Comparison of ENCODE assay signal across 20 cellular contexts in genomic region chr2:75238670-75239330, GRCh38. TPM values are rescaled to one million over a fixed set of nuclear protein-coding genes. Genes with fewer than 3 reads are reported as not detected.
A peak's percentile ranks its signal among the peaks of the same experiment; 100 is the strongest.
DNase-seq lines count a peak whose midpoint lies in the region; ATAC-seq, FAIRE-seq and TF ChIP-seq lines count a peak whose summit lies in the region.
"Had no signal": no experiment of that assay in that cellular context is flagged by ENCODE, and none has a peak within 500 bp of the region (broad histone marks: within the 10 kb centered on the region; RNA-seq: fewer than 3 reads in every experiment).

No MANE protein-coding gene starts in this region.

- H3K4me3 Mint-ChIP-seq in neural progenitor cell = no peak overlapping the region
- H3K4me3 Mint-ChIP-seq: activated naive CD4-positive, alpha-beta T cell treated with anti-CD3 and anti-CD28 coated beads, Interleukin-2, amount 50 U/mL, for 24 hours; CD4-positive, CD25-positive, alpha-beta regulatory T cell; stimulated activated effector memory CD8-positive, alpha-beta T cell treated with anti-CD3 and anti-CD28 coated beads, Interleukin-12 subunit alpha, Interleukin-12 subunit beta, amount 100 ng/mL, for 72 hours had no signal

- no peak for TF ChIP-seq POLR2A in K562 (conservative IDR thresholded peaks at IDR 0.05)

- H3K9me3 Mint-ChIP-seq in neural progenitor cell = peaks cover 19% of the 10 kb centered on the region

- H3K79me2 ChIP-seq in K562 (ENCODE audit: control insufficient read depth, insufficient read depth, low read length) (no peaks in the 10 kb centered on the region), keratinocyte (ENCODE audit: control insufficient read depth, insufficient read depth, low read length) (no peaks in the 10 kb centered on the region), neural progenitor cell (ENCODE audit: low read depth) (no peaks in the 10 kb centered on the region)

- no peaks in the 10 kb centered on the region for H3F3A ChIP-seq in neural progenitor cell (ENCODE audit: low read depth)

- intact Hi-C loops in K562 (cut with micrococcal nuclease) = no loop called here
- intact Hi-C loops in dorsolateral prefrontal cortex (cut with DNase I) = no loop called here

- WGBS in K562 (ENCODE audit: insufficient coverage, low coverage, missing lambda C conversion rate) = 14% methylated on average over 6 of the region's 6 CpGs

- in situ Hi-C loops in K562 (cut with MboI) = no loop called here

- no peaks in the 10 kb centered on the region for H3K36me3 Mint-ChIP-seq in neural progenitor cell
- H3K36me3 Mint-ChIP-seq: CD4-positive, CD25-positive, alpha-beta regulatory T cell; stimulated activated effector memory CD8-positive, alpha-beta T cell treated with anti-CD3 and anti-CD28 coated beads, Interleukin-12 subunit alpha, Interleukin-12 subunit beta, amount 100 ng/mL, for 72 hours had no signal

- no peak for TF ChIP-seq EP300 in K562 (IDR thresholded peaks at IDR 0.05; ENCODE audit: low read length)

- CTCF ChIA-PET in K562 (lab: Yijun Ruan, JAX; ENCODE audit: low intra/inter-chr PET ratio) = no interaction called here

- POLR2A ChIA-PET in K562 (lab: Yijun Ruan, JAX) = no interaction called here

- H3K27ac ChIP-seq in K562 (ENCODE audit: extremely low read depth, low read depth, low read length) (no peak overlapping the region), keratinocyte (ENCODE audit: control insufficient read depth, insufficient read depth, low read length) (peak overlapping the region; percentile 49), dorsolateral prefrontal cortex (no peak overlapping the region), neural progenitor cell (no peak overlapping the region)
- H3K27ac ChIP-seq: uterus had no signal

- peak; percentile 83 for DNase-seq in AG10803 (ENCODE audit: low read depth)
- peak; percentile 61 for DNase-seq in M059J (ENCODE audit: low read depth)
- no peak for DNase-seq in K562 (ENCODE audit: extremely low read depth in 1 of 4, low spot score in 3 of 4)
- DNase-seq in keratinocyte (ENCODE audit: low read depth, low spot score) = peak; percentile 23
- no peak for DNase-seq in activated effector memory CD4-positive, alpha-beta T cell treated with anti-CD3 and anti-CD28 coated beads, Interleukin-2, amount 50 U/mL, for 16 hours
- no peak for DNase-seq in dorsolateral prefrontal cortex
- no peak for DNase-seq in neural progenitor cell (ENCODE audit: low spot score)
- DNase-seq: CD4-positive, CD25-positive, alpha-beta regulatory T cell; cortex of kidney; kidney glomerular epithelial cell; NCI-H1105; NCI-H446 treated with DMSO at 0.1 percent for 48 hours; SHP77 treated with DMSO at 0.1 percent for 48 hours; stimulated activated CD4-positive, alpha-beta T cell treated with anti-CD3 and anti-CD28 coated beads, Interleukin-4, amount 100 ng/mL, for 1 hour; uterus had no signal

- H3K4me1 Mint-ChIP-seq in neural progenitor cell = no peaks in the 10 kb centered on the region
- H3K4me1 Mint-ChIP-seq: activated naive CD4-positive, alpha-beta T cell treated with anti-CD3 and anti-CD28 coated beads, Interleukin-2, amount 50 U/mL, for 24 hours; CD4-positive, CD25-positive, alpha-beta regulatory T cell; stimulated activated effector memory CD8-positive, alpha-beta T cell treated with anti-CD3 and anti-CD28 coated beads, Interleukin-12 subunit alpha, Interleukin-12 subunit beta, amount 100 ng/mL, for 72 hours had no signal

- TF ChIP-seq CTCF in AG10803 (conservative IDR thresholded peaks at IDR 0.05; ENCODE audit: low read length) (no peak), K562 (IDR thresholded peaks at IDR 0.05 in 2 of 3, conservative IDR thresholded peaks at IDR 0.05 in 1 of 3; ENCODE audit: insufficient read depth in 2 of 3, low read depth in 1 of 3, low read length in 3 of 3) (no peak), keratinocyte (optimal IDR thresholded peaks at IDR 0.05 in 1 of 3, IDR thresholded peaks at IDR 0.05 in 1 of 3, conservative IDR thresholded peaks at IDR 0.05 in 1 of 3; ENCODE audit: extremely low read depth in 1 of 3, insufficient read depth in 2 of 3, low read length in 3 of 3) (no peak), dorsolateral prefrontal cortex (IDR thresholded peaks at IDR 0.05 in 54 of 56, conservative IDR thresholded peaks at IDR 0.05 in 2 of 56; ENCODE audit: low read depth in 1 of 56, partially characterized antibody in 56 of 56) (no peak), neural progenitor cell (IDR thresholded peaks at IDR 0.05) (no peak)

- H3K27me3 ChIP-seq in K562 (ENCODE audit: control insufficient read depth in 2 of 2, insufficient read depth in 2 of 2, low read length in 2 of 2) (peaks cover 0 to 8% of the 10 kb centered on the region in 2 experiments; a peak in 3 of 5 replicates), keratinocyte (ENCODE audit: control insufficient read depth, extremely low read depth, insufficient read depth, low read length) (no peaks in the 10 kb centered on the region), dorsolateral prefrontal cortex (peaks cover 0 to 4% (median 0%) of the 10 kb centered on the region in 45 donors), neural progenitor cell (no peaks in the 10 kb centered on the region)
- H3K27me3 ChIP-seq: uterus had no signal

- H2AFZ ChIP-seq in K562 (ENCODE audit: low read depth, low read length) (no peak overlapping the region), keratinocyte (ENCODE audit: control insufficient read depth, low read length) (peak overlapping the region; percentile 49), neural progenitor cell (replicated peaks) (no peak overlapping the region)

- no peak overlapping the region for H3K27ac Mint-ChIP-seq in neural progenitor cell
- H3K27ac Mint-ChIP-seq: activated naive CD4-positive, alpha-beta T cell treated with anti-CD3 and anti-CD28 coated beads, Interleukin-2, amount 50 U/mL, for 24 hours; CD4-positive, CD25-positive, alpha-beta regulatory T cell; stimulated activated effector memory CD8-positive, alpha-beta T cell treated with anti-CD3 and anti-CD28 coated beads, Interleukin-12 subunit alpha, Interleukin-12 subunit beta, amount 100 ng/mL, for 72 hours had no signal

- H3K9ac ChIP-seq in K562 (ENCODE audit: insufficient read depth in 1 of 2, low read depth in 2 of 2, low read length in 2 of 2) = no peak overlapping the region
- no peak overlapping the region for H3K9ac ChIP-seq in keratinocyte (ENCODE audit: control insufficient read depth, extremely low read depth, insufficient read depth, low read length)
- H3K9ac ChIP-seq in neural progenitor cell = no peak overlapping the region

- H3K9me3 ChIP-seq in K562 (replicated peaks; ENCODE audit: control insufficient read depth, insufficient read depth, low read depth, low read length) (no peaks in the 10 kb centered on the region), keratinocyte (ENCODE audit: control insufficient read depth, low read depth, low read length) (no peaks in the 10 kb centered on the region), neural progenitor cell (ENCODE audit: low read depth) (no peaks in the 10 kb centered on the region)
- H3K9me3 ChIP-seq: uterus had no signal

- dilution Hi-C loops in keratinocyte (cut with MboI; ENCODE audit: extremely low pct_ligation_motif_present, low sequenced_read_pairs) = loop anchor here (25.0 kb wide), 1 partner anchor 174 kb away; no protein-coding TSS in a partner anchor

- H3K9me1 ChIP-seq in K562 (ENCODE audit: control insufficient read depth, insufficient read depth, low read length) (no peaks in the 10 kb centered on the region), keratinocyte (ENCODE audit: control insufficient read depth, extremely low read depth, insufficient read depth, low read length) (no peaks in the 10 kb centered on the region)

- no peaks in the 10 kb centered on the region for H3K36me3 ChIP-seq in K562 (ENCODE audit: control insufficient read depth, insufficient read depth, low read length)
- no peaks in the 10 kb centered on the region for H3K36me3 ChIP-seq in keratinocyte (ENCODE audit: control insufficient read depth in 2 of 2, extremely low read depth in 1 of 2, insufficient read depth in 2 of 2, low read length in 2 of 2)
- H3K36me3 ChIP-seq in neural progenitor cell = no peaks in the 10 kb centered on the region
- H3K36me3 ChIP-seq: uterus had no signal

- H4K20me1 ChIP-seq in K562 (replicated peaks; ENCODE audit: control insufficient read depth, insufficient read depth, low read length) = no peaks in the 10 kb centered on the region
- H4K20me1 ChIP-seq in keratinocyte (ENCODE audit: control insufficient read depth, extremely low read depth, insufficient read depth, low read length) = no peaks in the 10 kb centered on the region
- no peaks in the 10 kb centered on the region for H4K20me1 ChIP-seq in neural progenitor cell (ENCODE audit: low read depth)

- H3K4me2 ChIP-seq in K562 (ENCODE audit: insufficient read depth, low read length) = no peak overlapping the region
- peak overlapping the region; percentile 34 for H3K4me2 ChIP-seq in keratinocyte (ENCODE audit: control insufficient read depth, extremely low read depth, insufficient read depth, low read depth, low read length)
- H3K4me2 ChIP-seq in neural progenitor cell = no peak overlapping the region

- TF ChIP-seq RAD21 in K562 (CRISPR knock-in tag; conservative IDR thresholded peaks at IDR 0.05 in 1 of 2, IDR thresholded peaks at IDR 0.05 in 1 of 2) = no peak

- H3K4me1 ChIP-seq in K562 (replicated peaks in 1 of 2; ENCODE audit: control insufficient read depth in 2 of 2, insufficient read depth in 2 of 2, low read length in 2 of 2) = no peaks in the 10 kb centered on the region; a peak in 1 of 5 replicates
- peaks cover 9% of the 10 kb centered on the region for H3K4me1 ChIP-seq in keratinocyte (ENCODE audit: control insufficient read depth, extremely low read depth, insufficient read depth, low read length)
- H3K4me1 ChIP-seq in neural progenitor cell = no peaks in the 10 kb centered on the region
- H3K4me1 ChIP-seq: uterus had no signal

- ATAC-seq in K562 (no peak), GM18520 (IDR thresholded peaks at IDR 0.05; ENCODE audit: unreplicated experiment) (no peak)
- ATAC-seq: HCT116; stimulated activated effector memory CD8-positive, alpha-beta T cell treated with anti-CD3 and anti-CD28 coated beads, Interleukin-12 subunit alpha, Interleukin-12 subunit beta, amount 100 ng/mL, for 72 hours had no signal

- BruUV-seq in K562 (replicated peaks; lab: Mats Ljungman, UMichigan) = no TSS peak

- H3K27me3 Mint-ChIP-seq in neural progenitor cell (ENCODE audit: insufficient read depth, low read depth) = no peaks in the 10 kb centered on the region

- no peak for FAIRE-seq in K562 (lab: Jason Lieb, UNC)
- peak; percentile 80 for FAIRE-seq in keratinocyte (lab: Jason Lieb, UNC)

- H3K4me3 ChIP-seq in AG10803 (ENCODE audit: low read length) = no peak overlapping the region
- H3K4me3 ChIP-seq in K562 = no peak overlapping the region
- no peak overlapping the region for H3K4me3 ChIP-seq in keratinocyte (ENCODE audit: control insufficient read depth in 2 of 3, extremely low read depth in 1 of 3, insufficient read depth in 2 of 3, low read depth in 1 of 3, low read length in 3 of 3)
- H3K4me3 ChIP-seq in dorsolateral prefrontal cortex = no peak overlapping the region
- no peak overlapping the region for H3K4me3 ChIP-seq in neural progenitor cell
- H3K4me3 ChIP-seq: uterus had no signal

RNA-seq across cellular contexts. Expression of gene TACR1, which starts 39.5 kb away (rescaled TPM):
- total RNA-seq in M059J (2014; rRNA removed; shearing (Covaris generic)) = 0.22 and 0.25 TPM in 2 replicates
- total RNA-seq in K562 (2011; cell fraction: chromatin; rRNA removed; ENCODE audit: low replicate concordance) = not detected in 2 replicates
- not detected in 2 replicates for total RNA-seq in K562 (2011; cell fraction: nucleolus; rRNA removed)
- total RNA-seq in K562 (2011; cell fraction: nucleoplasm; rRNA removed) = not detected in 2 replicates
- total RNA-seq in K562 (2014; rRNA removed) = not detected in 2 replicates
- not detected in 2 replicates for total RNA-seq in K562 (2014; rRNA removed; fragmentation: Illumina TruSeq; extraction: Trizol)
- not detected in 2 replicates for total RNA-seq in K562 (2015; rRNA removed; fragmentation: Illumina TruSeq; extraction: Trizol)
- total RNA-seq in K562 (2021) = not detected in 2 replicates
- polyA plus RNA-seq in K562 (2011; rRNA removed) = not detected in 2 replicates
- not detected in 2 replicates for polyA plus RNA-seq in K562 (2011; cell fraction: cytosol; rRNA removed)
- polyA plus RNA-seq in K562 (2011; cell fraction: nucleus; rRNA removed) = not detected in 2 replicates
- polyA plus RNA-seq in K562 (2012) = 0.01 TPM in 1 of 2 replicates, not detected in the other
- polyA plus RNA-seq in K562 (2014; fragmentation: Illumina TruSeq; extraction: Trizol) = not detected in 2 replicates
- not detected for polyA plus RNA-seq in K562 (2014; fragmentation: Nextera tagmentation; extraction: Ambion mirVana)
- polyA plus RNA-seq in K562 (2014; rRNA removed) = not detected in 2 replicates
- not detected in 2 replicates for polyA minus RNA-seq in K562 (2011; rRNA and poly(A)+ RNA removed)
- not detected in 2 replicates for polyA minus RNA-seq in K562 (2011; cell fraction: cytosol; rRNA and poly(A)+ RNA removed)
- polyA minus RNA-seq in K562 (2011; cell fraction: nucleus; rRNA and poly(A)+ RNA removed) = not detected in 2 replicates
- not detected in 3 replicates for polyA plus RNA-seq in keratinocyte
- not detected for polyA plus RNA-seq in keratinocyte (2011; ENCODE audit: low read depth)
- polyA plus RNA-seq in keratinocyte (2011; cell fraction: cytosol; rRNA removed) = not detected in 2 replicates
- polyA plus RNA-seq in keratinocyte (2011; cell fraction: nucleus; rRNA removed) = not detected in 2 replicates
- 0.03 TPM in 1 of 2 replicates, not detected in the other for polyA plus RNA-seq in keratinocyte (2012; ENCODE audit: low replicate concordance)
- not detected in 3 replicates for polyA minus RNA-seq in keratinocyte
- polyA minus RNA-seq in keratinocyte (2011; cell fraction: cytosol; rRNA and poly(A)+ RNA removed) = not detected
- polyA minus RNA-seq in keratinocyte (2011; cell fraction: nucleus; rRNA and poly(A)+ RNA removed) = not detected in 2 replicates
- 1 to 10 TPM in 119 of 120 experiments, under 1 TPM in 1; 0.91 to 8.5 (median 2.9) TPM for total RNA-seq in dorsolateral prefrontal cortex
- total RNA-seq in neural progenitor cell (ENCODE audit: low replicate concordance) = not detected in 2 replicates
- total RNA-seq: CD4-positive, CD25-positive, alpha-beta regulatory T cell; G401 had no signal

Comparison
In these comparisons a context has a peak if more than half of its experiments do, and no peak if none do; other contexts are left out.
1. DNase-seq: peak in AG10803 (single experiment), M059J (single experiment) and keratinocyte (single experiment); none in K562 (0 of 4), activated effector memory CD4-positive, alpha-beta T cell treated with anti-CD3 and anti-CD28 coated beads, Interleukin-2, amount 50 U/mL, for 16 hours (single experiment), dorsolateral prefrontal cortex (0 of 10) and neural progenitor cell (single experiment).